In genomic region chr1:87495870-87496269, GRCh38 we compare ENCODE assay signal across 12 cellular contexts.
DNase-seq lines count a peak whose midpoint lies in the region; ATAC-seq and TF ChIP-seq lines count a peak whose summit lies in the region.
"Had no signal": no experiment of that assay in that cellular context is flagged by ENCODE, and none has a peak within 500 bp of the region (broad histone marks: within the 10 kb centered on the region; RNA-seq: fewer than 3 reads in every experiment).

No MANE protein-coding gene starts in this region.

- in situ Hi-C loops in brain microvascular endothelial cell (cut with HindIII; ENCODE audit: low pct_ligation_motif_present, low sequenced_read_pairs): no loop called here

- DNase-seq in LHCN-M2 (ENCODE audit: low read depth) (peak; percentile 2), ascending aorta (ENCODE audit: low spot score in 2 of 2) (no peak), osteoblast (ENCODE audit: insufficient read length, low spot score, missing footprints) (no peak), brain microvascular endothelial cell (no peak)
- DNase-seq in activated CD4-positive, alpha-beta T cell treated with anti-CD3 and anti-CD28 coated beads, Interleukin-2, amount 10 ng/mL, durations not matched to agents 24 days and 14 days: no peak
- no peak for DNase-seq in activated CD4-positive, alpha-beta T cell treated with anti-CD3 and anti-CD28 coated beads for 4 hours
- DNase-seq: 8988T, AML-193 had no signal

- TF ChIP-seq CTCF in ascending aorta (IDR thresholded peaks at IDR 0.05) (no peak), osteoblast (IDR thresholded peaks at IDR 0.05; ENCODE audit: extremely low read depth, low read depth, low read length) (no peak), brain microvascular endothelial cell (IDR thresholded peaks at IDR 0.05; ENCODE audit: low read depth, low read length, missing control alignments) (no peak)

- intact Hi-C loops in ascending aorta (cut with DNase I): loop anchor here (5.0 kb wide), 1 partner anchor 164 kb away; no protein-coding TSS in a partner anchor
- intact Hi-C loops in activated CD4-positive, alpha-beta T cell treated with anti-CD3 and anti-CD28 coated beads, Interleukin-2, amount 10 ng/mL, durations not matched to agents 24 days and 14 days (cut with micrococcal nuclease): no loop called here

- H2AFZ ChIP-seq in osteoblast (ENCODE audit: low read length): peak overlapping the region; percentile 86

- no peak overlapping the region for H3K4me3 Mint-ChIP-seq in activated CD4-positive, alpha-beta T cell treated with anti-CD3 and anti-CD28 coated beads, Interleukin-2, amount 10 ng/mL, durations not matched to agents 24 days and 14 days

- no peaks in the 10 kb centered on the region for H4K20me1 ChIP-seq in osteoblast (ENCODE audit: insufficient read depth, low read length)
- H4K20me1 ChIP-seq: BLaER1 had no signal

- H3K79me2 ChIP-seq in osteoblast (ENCODE audit: insufficient read depth, low read length): no peaks in the 10 kb centered on the region

- H3K36me3 Mint-ChIP-seq in activated CD4-positive, alpha-beta T cell treated with anti-CD3 and anti-CD28 coated beads, Interleukin-2, amount 10 ng/mL, durations not matched to agents 24 days and 14 days (ENCODE audit: low read depth): no peaks in the 10 kb centered on the region

- H3K27me3 Mint-ChIP-seq in activated CD4-positive, alpha-beta T cell treated with anti-CD3 and anti-CD28 coated beads, Interleukin-2, amount 10 ng/mL, durations not matched to agents 24 days and 14 days: peaks cover 4% of the 10 kb centered on the region

- H3K4me3 ChIP-seq in ascending aorta (peak overlapping the region; percentile 36 to 65), osteoblast (ENCODE audit: insufficient read depth, low read length) (peak overlapping the region; percentile 62), stomach smooth muscle (ENCODE audit: low read length in 2 of 2) (peak overlapping the region; percentile 45 to 64), brain microvascular endothelial cell (ENCODE audit: low read depth, low read length) (no peak overlapping the region)
- H3K4me3 ChIP-seq: BLaER1, HAP-1 had no signal

- H3K36me3 ChIP-seq in ascending aorta (no peaks in the 10 kb centered on the region), osteoblast (ENCODE audit: insufficient read depth, low read length) (no peaks in the 10 kb centered on the region), stomach smooth muscle (ENCODE audit: control insufficient read depth in 2 of 2, insufficient read depth in 2 of 2, low read length in 2 of 2) (no peaks in the 10 kb centered on the region), brain microvascular endothelial cell (replicated peaks) (no peaks in the 10 kb centered on the region)
- H3K36me3 ChIP-seq: BLaER1, HAP-1 had no signal

- no peaks in the 10 kb centered on the region for H3K4me1 Mint-ChIP-seq in activated CD4-positive, alpha-beta T cell treated with anti-CD3 and anti-CD28 coated beads, Interleukin-2, amount 10 ng/mL, durations not matched to agents 24 days and 14 days

- H3K4me1 ChIP-seq in ascending aorta (peaks cover 0 to 4% of the 10 kb centered on the region in 2 donors), osteoblast (ENCODE audit: insufficient read depth, low read length) (no peaks in the 10 kb centered on the region), stomach smooth muscle (ENCODE audit: control insufficient read depth, insufficient read depth, low read length) (no peaks in the 10 kb centered on the region)
- H3K4me1 ChIP-seq: BLaER1, HAP-1 had no signal

- H3K27ac ChIP-seq in ascending aorta (peak overlapping the region; percentile 76 to 91), osteoblast (ENCODE audit: low read depth, low read length) (no peak overlapping the region), stomach smooth muscle (ENCODE audit: low read length) (peak overlapping the region; percentile 41), brain microvascular endothelial cell (no peak overlapping the region)
- H3K27ac ChIP-seq: BLaER1 had no signal

- H3K9me3 ChIP-seq in ascending aorta: no peaks in the 10 kb centered on the region
- H3K9me3 ChIP-seq in osteoblast (ENCODE audit: low read depth, low read length): no peaks in the 10 kb centered on the region
- no peaks in the 10 kb centered on the region for H3K9me3 ChIP-seq in stomach smooth muscle (ENCODE audit: control insufficient read depth in 2 of 2, low read length in 2 of 2)
- H3K9me3 ChIP-seq: BLaER1, HAP-1 had no signal

- H3K9ac ChIP-seq in stomach smooth muscle (ENCODE audit: low read length in 2 of 2): peak overlapping the region in 1 of 2 donors; percentile 48
- H3K9ac ChIP-seq: BLaER1 had no signal

- no peaks in the 10 kb centered on the region for H3K27me3 ChIP-seq in ascending aorta
- no peaks in the 10 kb centered on the region for H3K27me3 ChIP-seq in osteoblast (ENCODE audit: insufficient read depth, low read length)
- no peaks in the 10 kb centered on the region for H3K27me3 ChIP-seq in stomach smooth muscle (ENCODE audit: control insufficient read depth in 1 of 2, insufficient read depth in 2 of 2, low read length in 2 of 2)
- no peaks in the 10 kb centered on the region for H3K27me3 ChIP-seq in brain microvascular endothelial cell (replicated peaks)
- H3K27me3 ChIP-seq: BLaER1 had no signal

- H3K27ac Mint-ChIP-seq in activated CD4-positive, alpha-beta T cell treated with anti-CD3 and anti-CD28 coated beads, Interleukin-2, amount 10 ng/mL, durations not matched to agents 24 days and 14 days: no peak overlapping the region

- H3K9me3 Mint-ChIP-seq in activated CD4-positive, alpha-beta T cell treated with anti-CD3 and anti-CD28 coated beads, Interleukin-2, amount 10 ng/mL, durations not matched to agents 24 days and 14 days: no peaks in the 10 kb centered on the region

- peak overlapping the region; percentile 74 for H3K4me2 ChIP-seq in osteoblast (ENCODE audit: insufficient read depth, low read length)
- H3K4me2 ChIP-seq: BLaER1 had no signal

- no peak for ATAC-seq in HG02642 (IDR thresholded peaks at IDR 0.05; ENCODE audit: poor library complexity, unreplicated experiment)

Comparison
In these comparisons a context has a peak if more than half of its experiments do, and no peak if none do; other contexts are left out.
1. H3K27ac ChIP-seq: peak in ascending aorta (2 of 2) and stomach smooth muscle (single experiment); none in osteoblast (single experiment) and brain microvascular endothelial cell (single experiment).